ENCODE assay signal across 7 cellular contexts in genomic region chr4:17577660-17578481, GRCh38. TPM values are rescaled to one million over a fixed set of nuclear protein-coding genes. Genes with fewer than 3 reads are reported as not detected.
A peak's percentile ranks its signal among the peaks of the same experiment; 100 is the strongest.
DNase-seq lines count a peak whose midpoint lies in the region; ATAC-seq, FAIRE-seq and TF ChIP-seq lines count a peak whose summit lies in the region.

No MANE protein-coding gene starts in this region.

- intact Hi-C loops in activated T-helper 1 cell treated with anti-CD3 and anti-CD28 coated beads, Interleukin-12 subunit alpha, Interleukin-12 subunit beta, Interleukin-2, Interleukin-4 antibody, amounts not matched to agents 30 ng/mL and 10 ng/mL and 1 ng/mL, durations not matched to agents 14 hours and 24 hours and 36 hours (cut with micrococcal nuclease): loop anchor here (1.0 to 5.0 kb wide), 8 partner anchors 29 to 1821 kb away; partner anchors contain the start of genes DCAF16, MED28, NCAPG and QDPR

- H3K4me3 Mint-ChIP-seq in activated T-helper 1 cell treated with anti-CD3 and anti-CD28 coated beads, Interleukin-12 subunit alpha, Interleukin-12 subunit beta, Interleukin-2, Interleukin-4 antibody, amounts not matched to agents 30 ng/mL and 10 ng/mL and 1 ng/mL, durations not matched to agents 14 hours and 24 hours and 36 hours: peak overlapping the region; percentile 93

- ATAC-seq in GM18499 (IDR thresholded peaks at IDR 0.05; ENCODE audit: insufficient read depth, unreplicated experiment) (peak; percentile 3), HG02571 (IDR thresholded peaks at IDR 0.05; ENCODE audit: unreplicated experiment) (peak; percentile 11), foreskin keratinocyte (peak; percentile 26)

- TF ChIP-seq CTCF in foreskin keratinocyte (conservative IDR thresholded peaks at IDR 0.05): no peak

- no peak for FAIRE-seq in urothelium cell line (lab: Jason Lieb, UNC)

- DNase-seq in NCI-H510A treated with DMSO at 0.1 percent for 48 hours (lab: John Stamatoyannopoulos, UW): peak; percentile 3
- DNase-seq in activated T-helper 1 cell treated with anti-CD3 and anti-CD28 coated beads, Interleukin-12 subunit alpha, Interleukin-12 subunit beta, Interleukin-2, Interleukin-4 antibody, amounts not matched to agents 30 ng/mL and 10 ng/mL and 1 ng/mL, durations not matched to agents 14 hours and 24 hours and 36 hours (ENCODE audit: low spot score): peak; percentile 3
- DNase-seq in foreskin keratinocyte: peak in 1 of 2 donors; percentile 28
- peak; percentile 20 for DNase-seq in urothelium cell line (ENCODE audit: low spot score)

- H3K27me3 ChIP-seq in foreskin keratinocyte (no peaks in the 10 kb centered on the region), neuron (ENCODE audit: insufficient read depth, low read length) (no peaks in the 10 kb centered on the region)

- H3K9me3 Mint-ChIP-seq in activated T-helper 1 cell treated with anti-CD3 and anti-CD28 coated beads, Interleukin-12 subunit alpha, Interleukin-12 subunit beta, Interleukin-2, Interleukin-4 antibody, amounts not matched to agents 30 ng/mL and 10 ng/mL and 1 ng/mL, durations not matched to agents 14 hours and 24 hours and 36 hours: no peaks in the 10 kb centered on the region

- H3K27ac Mint-ChIP-seq in activated T-helper 1 cell treated with anti-CD3 and anti-CD28 coated beads, Interleukin-12 subunit alpha, Interleukin-12 subunit beta, Interleukin-2, Interleukin-4 antibody, amounts not matched to agents 30 ng/mL and 10 ng/mL and 1 ng/mL, durations not matched to agents 14 hours and 24 hours and 36 hours: peak overlapping the region; percentile 94

- peaks cover 36% of the 10 kb centered on the region for H3K36me3 Mint-ChIP-seq in activated T-helper 1 cell treated with anti-CD3 and anti-CD28 coated beads, Interleukin-12 subunit alpha, Interleukin-12 subunit beta, Interleukin-2, Interleukin-4 antibody, amounts not matched to agents 30 ng/mL and 10 ng/mL and 1 ng/mL, durations not matched to agents 14 hours and 24 hours and 36 hours (ENCODE audit: low read depth)

- H3K4me1 ChIP-seq in foreskin keratinocyte (no peaks in the 10 kb centered on the region), neuron (ENCODE audit: insufficient read depth, low read length) (peaks cover 14% of the 10 kb centered on the region)

- H3K27ac ChIP-seq in foreskin keratinocyte: peak overlapping the region; percentile 80

- peaks cover 38% of the 10 kb centered on the region for H3K4me1 Mint-ChIP-seq in activated T-helper 1 cell treated with anti-CD3 and anti-CD28 coated beads, Interleukin-12 subunit alpha, Interleukin-12 subunit beta, Interleukin-2, Interleukin-4 antibody, amounts not matched to agents 30 ng/mL and 10 ng/mL and 1 ng/mL, durations not matched to agents 14 hours and 24 hours and 36 hours (ENCODE audit: low read depth)

- peak overlapping the region; percentile 94 for H2AFZ ChIP-seq in neuron (ENCODE audit: low read depth, low read length)

- no peaks in the 10 kb centered on the region for H3K27me3 Mint-ChIP-seq in activated T-helper 1 cell treated with anti-CD3 and anti-CD28 coated beads, Interleukin-12 subunit alpha, Interleukin-12 subunit beta, Interleukin-2, Interleukin-4 antibody, amounts not matched to agents 30 ng/mL and 10 ng/mL and 1 ng/mL, durations not matched to agents 14 hours and 24 hours and 36 hours (ENCODE audit: insufficient read depth)

- peak overlapping the region; percentile 74 for H3K4me3 ChIP-seq in neuron (ENCODE audit: low read length)

- H3K9me3 ChIP-seq in neuron (ENCODE audit: low read length): no peaks in the 10 kb centered on the region

- H3K36me3 ChIP-seq in neuron (ENCODE audit: insufficient read depth, low read length): peaks cover 14% of the 10 kb centered on the region

RNA-seq across cellular contexts. Expression of gene LAP3, which starts 0.9 kb away (rescaled TPM):
- total RNA-seq in activated T-helper 1 cell treated with anti-CD3 and anti-CD28 coated beads, Interleukin-12 subunit alpha, Interleukin-12 subunit beta, Interleukin-2, Interleukin-4 antibody, amounts not matched to agents 30 ng/mL and 10 ng/mL and 1 ng/mL, durations not matched to agents 14 hours and 24 hours and 36 hours: 108 and 109 TPM in 2 replicates
- total RNA-seq in foreskin keratinocyte: 95.9 and 96.1 TPM in 2 replicates
- 56.2 and 60.8 TPM in 2 replicates for polyA plus RNA-seq in foreskin keratinocyte

RNA-seq across cellular contexts. Expression of gene MED28, which starts 36.6 kb away (rescaled TPM):
- total RNA-seq in activated T-helper 1 cell treated with anti-CD3 and anti-CD28 coated beads, Interleukin-12 subunit alpha, Interleukin-12 subunit beta, Interleukin-2, Interleukin-4 antibody, amounts not matched to agents 30 ng/mL and 10 ng/mL and 1 ng/mL, durations not matched to agents 14 hours and 24 hours and 36 hours: 46.6 and 49.6 TPM in 2 replicates
- 23.8 and 36.3 TPM in 2 replicates for total RNA-seq in foreskin keratinocyte
- polyA plus RNA-seq in foreskin keratinocyte: 39.3 and 51.9 TPM in 2 replicates
